8 cellular contexts compared by ENCODE assay signal in the genomic region with DNA sequence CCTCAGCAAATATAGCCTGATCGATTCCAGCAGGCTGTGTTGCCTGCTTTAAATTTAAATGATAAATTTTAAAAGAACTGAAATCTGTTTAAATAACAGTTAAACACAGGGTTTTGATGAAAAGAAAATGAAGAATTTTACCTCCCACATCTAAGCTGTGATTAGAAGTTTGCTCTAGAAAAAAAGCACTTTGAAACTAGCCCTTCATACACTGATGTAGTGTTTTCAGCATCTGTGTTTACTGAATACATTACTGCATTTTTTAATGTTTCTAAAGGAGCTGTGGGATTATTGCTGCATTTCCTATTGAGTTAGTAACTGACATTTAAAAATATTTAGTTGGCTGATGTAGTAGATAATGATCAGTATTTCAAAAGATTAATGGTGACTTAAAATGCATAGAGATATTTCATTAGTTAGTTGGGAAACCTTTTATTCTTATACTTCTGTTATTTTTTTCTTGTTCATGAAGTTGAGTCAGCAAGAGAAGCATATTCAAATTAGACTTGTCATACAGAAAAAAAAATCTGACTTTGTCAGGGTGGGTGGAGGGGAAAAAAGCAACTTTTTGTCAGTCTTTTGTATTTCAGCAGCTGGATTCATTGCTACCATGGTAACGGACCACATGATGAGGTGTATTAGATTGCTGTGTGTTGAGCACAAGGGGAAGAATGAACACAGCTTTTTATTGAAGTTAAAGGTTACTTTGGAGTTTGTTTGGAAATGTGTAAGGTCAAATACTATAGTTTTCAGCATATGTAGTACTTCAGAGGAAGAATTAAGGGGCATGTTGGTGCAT. TPM values are rescaled to one million over a fixed set of nuclear protein-coding genes. Genes with fewer than 3 reads are reported as not detected.
DNase-seq lines count a peak whose midpoint lies in the region; ATAC-seq, FAIRE-seq and TF ChIP-seq lines count a peak whose summit lies in the region.

Gene DTNA (plus strand): TSS at position 668 of the 799 bp plus-strand sequence. CDS start 45,679 bp downstream, outside the sequence.

- H3K36me3 Mint-ChIP-seq in activated T-helper 17 cell treated with anti-CD3 and anti-CD28 coated beads, Interleukin-2, amount 50 U/mL, for 72 hours (ENCODE audit: low read depth), result no peaks in the 10 kb centered on the region

- H3K4me1 Mint-ChIP-seq in activated T-helper 17 cell treated with anti-CD3 and anti-CD28 coated beads, Interleukin-2, amount 50 U/mL, for 72 hours, result no peaks in the 10 kb centered on the region

- H3K27me3 ChIP-seq in lower lobe of right lung (ENCODE audit: low read depth), result no peaks in the 10 kb centered on the region
- H3K27me3 ChIP-seq in tibial nerve, result no peaks in the 10 kb centered on the region

- peak in 1 of 2 donors; percentile 65 for TF ChIP-seq EP300 in tibial nerve (IDR thresholded peaks at IDR 0.05)

- peaks cover 9% of the 10 kb centered on the region for H3K27me3 Mint-ChIP-seq in activated T-helper 17 cell treated with anti-CD3 and anti-CD28 coated beads, Interleukin-2, amount 50 U/mL, for 72 hours

- H3K27ac ChIP-seq in coronary artery, result peak within 1 kb of the TSS; percentile 22 to 76
- H3K27ac ChIP-seq in lower lobe of right lung, result peak within 1 kb of the TSS; percentile 47
- H3K27ac ChIP-seq in tibial nerve, result peak within 1 kb of the TSS; percentile 22 to 84 (median 66)

- FAIRE-seq in D721Med (lab: Jason Lieb, UNC), result peak; percentile 61

- in situ Hi-C loops in GM13977 (cut with MboI; ENCODE audit: low pct_unique_long_range_greater_than_20kb, low sequenced_read_pairs, unreplicated experiment), result no loop called here

- H3K9me3 ChIP-seq in lower lobe of right lung (no peaks in the 10 kb centered on the region), tibial nerve (no peaks in the 10 kb centered on the region)

- WGBS in tibial nerve, 2 donors, result 26 to 32% methylated on average over 2 of the region's 2 CpGs

- TF ChIP-seq POLR2A in tibial nerve (IDR thresholded peaks at IDR 0.05), result no peak

- no peak within 1 kb of the TSS for H3K27ac Mint-ChIP-seq in activated T-helper 17 cell treated with anti-CD3 and anti-CD28 coated beads, Interleukin-2, amount 50 U/mL, for 72 hours

- H3K4me1 ChIP-seq in lower lobe of right lung, result peaks cover 24% of the 10 kb centered on the region
- peaks cover 0 to 52% (median 22%) of the 10 kb centered on the region in 4 donors for H3K4me1 ChIP-seq in tibial nerve

- DNase-seq in D721Med (ENCODE audit: insufficient read length, low spot score) (no peak), NCI-H345 (lab: John Stamatoyannopoulos, UW) (peak; percentile 56), coronary artery (ENCODE audit: low spot score) (no peak), lower lobe of right lung (no peak), tibial nerve (ENCODE audit: low spot score in 2 of 2) (peak in 1 of 2 donors; percentile 36), GM13977 (ENCODE audit: low spot score) (no peak)

- intact Hi-C loops in lower lobe of right lung (cut with DNase I), result no loop called here

- no peak for TF ChIP-seq CTCF in D721Med (IDR thresholded peaks at IDR 0.05; ENCODE audit: insufficient read depth, missing control alignments)
- TF ChIP-seq CTCF in coronary artery (IDR thresholded peaks at IDR 0.05), result no peak
- TF ChIP-seq CTCF in lower lobe of right lung (IDR thresholded peaks at IDR 0.05), result no peak
- TF ChIP-seq CTCF in tibial nerve (IDR thresholded peaks at IDR 0.05), result no peak
- TF ChIP-seq CTCF in GM13977 (IDR thresholded peaks at IDR 0.05; ENCODE audit: extremely low read depth, insufficient read depth, missing control alignments), result no peak

- H3K36me3 ChIP-seq in lower lobe of right lung (no peaks in the 10 kb centered on the region), tibial nerve (no peaks in the 10 kb centered on the region)

- H3K4me3 Mint-ChIP-seq in activated T-helper 17 cell treated with anti-CD3 and anti-CD28 coated beads, Interleukin-2, amount 50 U/mL, for 72 hours, result no peak within 1 kb of the TSS

- peak within 1 kb of the TSS; percentile 52 for H3K4me3 ChIP-seq in coronary artery
- H3K4me3 ChIP-seq in lower lobe of right lung, result peak within 1 kb of the TSS; percentile 32
- peak within 1 kb of the TSS in 3 of 4 donors; percentile 5 to 39 (median 19) for H3K4me3 ChIP-seq in tibial nerve

- ATAC-seq in lower lobe of right lung (peak; percentile 59 to 63), GM21529 (IDR thresholded peaks at IDR 0.05; ENCODE audit: unreplicated experiment) (no peak)
- ATAC-seq in activated T-helper 17 cell treated with anti-CD3 and anti-CD28 coated beads, Interleukin-2, amount 50 U/mL, for 72 hours (replicated peaks), result no peak

- H3K9me3 Mint-ChIP-seq in activated T-helper 17 cell treated with anti-CD3 and anti-CD28 coated beads, Interleukin-2, amount 50 U/mL, for 72 hours, result no peaks in the 10 kb centered on the region

RNA-seq across cellular contexts. Expression of gene DTNA, which starts in this region (rescaled TPM):
- 21.0 TPM for total RNA-seq in lower lobe of right lung
- 10 to 100 TPM; 26.1 to 58.3 (median 40.3) TPM for total RNA-seq in tibial nerve
- under 1 TPM; 0.11 to 0.15 TPM for total RNA-seq in activated T-helper 17 cell treated with anti-CD3 and anti-CD28 coated beads, Interleukin-2, amount 50 U/mL, for 72 hours

Comparison
In these comparisons a context has a peak if more than half of its experiments do, and no peak if none do; other contexts are left out.
1. RNA of gene DTNA (total RNA-seq): 26.1 to 58.3 TPM in tibial nerve and 21.0 TPM in lower lobe of right lung (single experiment); 0.11 to 0.15 TPM in activated T-helper 17 cell treated with anti-CD3 and anti-CD28 coated beads, Interleukin-2, amount 50 U/mL, for 72 hours; every median in the first group is over 10 times any median in the second.
2. ATAC-seq: peak in lower lobe of right lung (2 of 2); none in GM21529 (single experiment) and activated T-helper 17 cell treated with anti-CD3 and anti-CD28 coated beads, Interleukin-2, amount 50 U/mL, for 72 hours (single experiment).
3. Peak in every context shown above with its lines, with median percentiles within 50 percentile points of each other: H3K27ac ChIP-seq and H3K4me3 ChIP-seq.